8 cellular contexts compared by ENCODE assay signal in genomic region chr3:67349551-67350174, GRCh38.
DNase-seq lines count a peak whose midpoint lies in the region; ATAC-seq, FAIRE-seq and TF ChIP-seq lines count a peak whose summit lies in the region.

No MANE protein-coding gene starts in this region.

- no peak overlapping the region for H2BK5ac ChIP-seq in H9 (ENCODE audit: insufficient read length, low read length)

- H3K36me3 ChIP-seq in GM06990 (ENCODE audit: control insufficient read depth, insufficient read depth, low read length) (no peaks in the 10 kb centered on the region), bronchial epithelial cell (ENCODE audit: control insufficient read depth, insufficient read depth, low read length) (no peaks in the 10 kb centered on the region)

- H3K4me3 ChIP-seq in GM06990 (replicated peaks; ENCODE audit: low read depth, low read length), result no peak overlapping the region
- no peak overlapping the region for H3K4me3 ChIP-seq in bronchial epithelial cell (ENCODE audit: low read depth, low read length)

- ATAC-seq in GM19467 (IDR thresholded peaks at IDR 0.05; ENCODE audit: unreplicated experiment) (peak; percentile 83), HG03342 (IDR thresholded peaks at IDR 0.05; ENCODE audit: unreplicated experiment) (peak; percentile 93)

- no peak overlapping the region for H2BK120ac ChIP-seq in H9 (ENCODE audit: low read depth, low read length, poor library complexity, severe bottlenecking)

- no peak overlapping the region for H3K4me2 ChIP-seq in H9 (ENCODE audit: insufficient read depth, insufficient read length, low read length)

- peaks cover 3% of the 10 kb centered on the region; the same call in 1 of the 2 replicates for H3K4me1 ChIP-seq in H9 (ENCODE audit: insufficient read depth, low read length)

- H3K23me2 ChIP-seq in H9 (ENCODE audit: insufficient read length, low read depth, low read length, poor library complexity, severe bottlenecking), result no peaks in the 10 kb centered on the region

- H3K9ac ChIP-seq in H9 (ENCODE audit: extremely low read depth, insufficient read length, low read length), result no peak overlapping the region

- H3K14ac ChIP-seq in H9 (ENCODE audit: insufficient read depth, low read length), result no peak overlapping the region

- H3K9me3 ChIP-seq in H9 (ENCODE audit: control insufficient read depth, low read depth, low read length), result no peaks in the 10 kb centered on the region

- H3K4ac ChIP-seq in H9 (ENCODE audit: low read depth, low read length), result no peak overlapping the region

- no peak overlapping the region for H3K27ac ChIP-seq in H9 (ENCODE audit: insufficient read length, low read depth, low read length)

- H3K27me3 Mint-ChIP-seq in H9 (ENCODE audit: low read depth), result no peaks in the 10 kb centered on the region

- FAIRE-seq in bronchial epithelial cell (lab: Jason Lieb, UNC), result no peak

- H3K4me1 Mint-ChIP-seq in H9, result peaks cover 5 to 7% of the 10 kb centered on the region in 2 experiments

- no peaks in the 10 kb centered on the region for H3K79me1 ChIP-seq in H9 (ENCODE audit: insufficient read depth, low read depth, low read length, poor library complexity, severe bottlenecking)

- peaks cover 0 to 4% of the 10 kb centered on the region in 2 experiments; a peak in 2 of 5 replicates for H3K9me3 Mint-ChIP-seq in H9

- H3K4me3 Mint-ChIP-seq in H9, result no peak overlapping the region

- no peaks in the 10 kb centered on the region for H4K20me1 ChIP-seq in H9 (ENCODE audit: control insufficient read depth, insufficient read depth, insufficient read length)

- no peak overlapping the region for H3K18ac ChIP-seq in H9 (ENCODE audit: insufficient read length, low read depth, low read length)

- no peak overlapping the region for H2BK15ac ChIP-seq in H9 (ENCODE audit: low read depth, low read length)

- DNase-seq in GM06990 (ENCODE audit: extremely low read depth, insufficient read length) (peak; percentile 24), bronchial epithelial cell (ENCODE audit: low read depth) (peak; percentile 74), H9 (no peak), inferior parietal cortex (ENCODE audit: extremely low spot score) (no peak), foreskin melanocyte (no peak), middle frontal gyrus (ENCODE audit: extremely low spot score, low spot score) (no peak)

- no peak overlapping the region for H2BK20ac ChIP-seq in H9 (ENCODE audit: low read depth, low read length, poor library complexity, severe bottlenecking)

- H4K91ac ChIP-seq in H9 (ENCODE audit: insufficient read length, low read depth, low read length), result no peak overlapping the region

- no peaks in the 10 kb centered on the region for H3K79me2 ChIP-seq in H9 (ENCODE audit: insufficient read depth, low read length)

- no peak overlapping the region for H2BK12ac ChIP-seq in H9 (ENCODE audit: insufficient read length, low read depth, low read length)

- H4K8ac ChIP-seq in H9 (replicated peaks; ENCODE audit: insufficient read length, low read depth, low read length), result no peak overlapping the region

- no peak overlapping the region for H3K27ac Mint-ChIP-seq in H9

- H3K27me3 ChIP-seq in GM06990 (replicated peaks; ENCODE audit: control insufficient read depth, insufficient read depth, low read length) (no peaks in the 10 kb centered on the region), bronchial epithelial cell (ENCODE audit: control insufficient read depth, insufficient read depth, low read length) (no peaks in the 10 kb centered on the region), H9 (ENCODE audit: insufficient read depth, low read length) (no peaks in the 10 kb centered on the region)

- H3K56ac ChIP-seq in H9 (ENCODE audit: insufficient read length, low read depth, low read length), result no peak overlapping the region

- H4K5ac ChIP-seq in H9 (ENCODE audit: insufficient read length, low read depth, low read length), result no peak overlapping the region

- H2AFZ ChIP-seq in H9 (ENCODE audit: low read length), result no peak overlapping the region

- TF ChIP-seq CTCF in GM06990 (IDR thresholded peaks at IDR 0.05; ENCODE audit: insufficient read depth, low read length, poor library complexity, severe bottlenecking) (no peak), bronchial epithelial cell (IDR thresholded peaks at IDR 0.05; ENCODE audit: insufficient read depth, low read length, severe bottlenecking) (no peak), H9 (conservative IDR thresholded peaks at IDR 0.05) (no peak)

- H2AK5ac ChIP-seq in H9 (ENCODE audit: insufficient read length, low read length), result no peak overlapping the region

- 0 out of 7 replicates have a peak, but pooled peaks cover 0 to 1% (median 0%) of the 10 kb centered on the region in 3 experiments for H3K36me3 Mint-ChIP-seq in H9 (ENCODE audit: insufficient read depth in 1 of 3, low read depth in 3 of 3)

- no peak overlapping the region for H3K23ac ChIP-seq in H9 (ENCODE audit: insufficient read length, low read depth, low read length)

- H3T11ph ChIP-seq in H9 (ENCODE audit: low read length), result no peak overlapping the region

Comparison
In these comparisons a context has a peak if more than half of its experiments do, and no peak if none do; other contexts are left out.
1. DNase-seq: peak in GM06990 (single experiment) and bronchial epithelial cell (single experiment); none in H9 (single experiment), inferior parietal cortex (single experiment), foreskin melanocyte (single experiment) and middle frontal gyrus (single experiment).